In the genomic region with DNA sequence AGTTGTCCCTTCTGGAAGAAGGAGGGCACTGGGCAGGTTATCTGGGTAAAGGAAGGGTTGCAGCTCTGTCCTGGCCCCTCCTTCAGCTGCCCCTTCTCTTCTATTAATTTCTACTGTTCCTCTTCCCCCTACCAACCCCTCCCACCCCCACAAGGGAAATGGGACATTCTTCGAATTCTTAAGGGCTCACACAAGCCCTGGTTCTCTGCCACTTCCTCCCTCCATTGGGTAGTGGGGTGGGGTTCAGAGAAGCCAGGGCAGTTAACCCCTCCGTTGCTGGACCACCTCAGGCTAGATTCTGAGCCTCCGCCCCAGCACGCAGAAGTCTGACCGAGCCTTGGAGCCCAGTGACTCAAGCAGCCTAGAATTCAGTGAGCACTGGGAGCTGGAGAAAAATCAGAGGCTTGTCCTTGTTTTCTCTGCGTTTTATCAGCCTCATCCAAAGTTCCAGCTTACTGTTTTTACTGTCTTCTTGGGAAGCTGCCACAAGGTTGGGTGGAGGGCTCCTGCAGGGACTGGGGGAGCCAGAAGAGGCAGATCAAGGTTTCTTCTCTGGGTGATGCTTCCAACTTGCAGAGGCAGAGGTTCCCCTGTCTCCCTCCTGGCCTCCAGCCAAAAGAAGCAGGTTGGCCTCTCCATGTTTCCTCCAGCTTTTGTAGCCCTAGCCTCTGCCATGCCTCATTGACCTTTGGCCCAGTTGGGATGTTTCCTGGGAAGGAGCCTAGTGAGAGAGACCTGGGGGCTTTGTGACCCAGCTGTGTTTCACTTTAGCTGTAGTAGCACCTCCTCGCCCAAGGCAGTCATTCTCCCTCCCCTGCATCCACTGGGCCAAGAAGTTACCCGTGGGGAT, we compare ENCODE assay signal across 8 cellular contexts. TPM values are rescaled to one million over a fixed set of nuclear protein-coding genes. Genes with fewer than 3 reads are reported as not detected.
DNase-seq lines count a peak whose midpoint lies in the region; ATAC-seq and TF ChIP-seq lines count a peak whose summit lies in the region.

No MANE protein-coding gene starts in this region.

- H3K27ac Mint-ChIP-seq in activated CD8-positive, alpha-beta memory T cell treated with anti-CD3 and anti-CD28 coated beads, Interleukin-2, amount 10 ng/mL, durations not matched to agents 7 days and 5 days = peak overlapping the region; percentile 87
- peak overlapping the region; percentile 80 for H3K27ac Mint-ChIP-seq in activated CD4-positive, alpha-beta memory T cell treated with anti-CD3 and anti-CD28 coated beads for 36 hours

- H3K4me1 Mint-ChIP-seq in activated CD8-positive, alpha-beta memory T cell treated with anti-CD3 and anti-CD28 coated beads, Interleukin-2, amount 10 ng/mL, durations not matched to agents 7 days and 5 days = peaks cover 86% of the 10 kb centered on the region
- peaks cover 86% of the 10 kb centered on the region for H3K4me1 Mint-ChIP-seq in activated CD4-positive, alpha-beta memory T cell treated with anti-CD3 and anti-CD28 coated beads for 36 hours (ENCODE audit: low read depth)

- TF ChIP-seq EP300 in gastroesophageal sphincter (IDR thresholded peaks at IDR 0.05) = no peak

- no peaks in the 10 kb centered on the region for H3K27me3 Mint-ChIP-seq in activated CD8-positive, alpha-beta memory T cell treated with anti-CD3 and anti-CD28 coated beads, Interleukin-2, amount 10 ng/mL, durations not matched to agents 7 days and 5 days
- H3K27me3 Mint-ChIP-seq in activated CD4-positive, alpha-beta memory T cell treated with anti-CD3 and anti-CD28 coated beads for 36 hours = no peaks in the 10 kb centered on the region

- H3K36me3 ChIP-seq in gastroesophageal sphincter = peaks cover 0 to 37% of the 10 kb centered on the region in 2 donors
- peaks cover 0 to 29% of the 10 kb centered on the region in 2 donors for H3K36me3 ChIP-seq in psoas muscle (ENCODE audit: insufficient read depth in 1 of 2, low read depth in 1 of 2)

- H3K27ac ChIP-seq in gastroesophageal sphincter (peak overlapping the region in 3 of 4 donors; percentile 72 to 81 (median 76)), psoas muscle (no peak overlapping the region)

- H3K4me3 ChIP-seq in gastroesophageal sphincter (peak overlapping the region in 1 of 2 donors; percentile 15), psoas muscle (no peak overlapping the region)

- H3K9me3 Mint-ChIP-seq in activated CD8-positive, alpha-beta memory T cell treated with anti-CD3 and anti-CD28 coated beads, Interleukin-2, amount 10 ng/mL, durations not matched to agents 7 days and 5 days (ENCODE audit: low read depth) = no peaks in the 10 kb centered on the region
- H3K9me3 Mint-ChIP-seq in activated CD4-positive, alpha-beta memory T cell treated with anti-CD3 and anti-CD28 coated beads for 36 hours = no peaks in the 10 kb centered on the region

- WGBS in gastroesophageal sphincter (ENCODE audit: low coverage in 1 of 2), 2 donors = 17 to 19% methylated on average over 2 to 8 of the region's 8 CpGs
- WGBS in psoas muscle, 3 donors = 38 to 49% (median 43%) methylated on average over 8 of the region's 8 CpGs

- H3K36me3 Mint-ChIP-seq in activated CD8-positive, alpha-beta memory T cell treated with anti-CD3 and anti-CD28 coated beads, Interleukin-2, amount 10 ng/mL, durations not matched to agents 7 days and 5 days = peaks cover 55% of the 10 kb centered on the region
- H3K36me3 Mint-ChIP-seq in activated CD4-positive, alpha-beta memory T cell treated with anti-CD3 and anti-CD28 coated beads for 36 hours = peaks cover 36% of the 10 kb centered on the region

- H3K4me1 ChIP-seq in gastroesophageal sphincter (peaks cover 6 to 100% (median 84%) of the 10 kb centered on the region in 3 donors), psoas muscle (peaks cover 35% of the 10 kb centered on the region)

- POLR2A ChIA-PET in activated CD4-positive, alpha-beta memory T cell treated with anti-CD3 and anti-CD28 coated beads for 36 hours (lab: Charles Lee) = interaction anchor here (3.2 kb wide), 1 partner anchor 10 kb away, joined by 19 read pairs; the partner anchor contains the start of gene LASP1

- peak overlapping the region; percentile 34 for H3K4me3 Mint-ChIP-seq in activated CD8-positive, alpha-beta memory T cell treated with anti-CD3 and anti-CD28 coated beads, Interleukin-2, amount 10 ng/mL, durations not matched to agents 7 days and 5 days
- H3K4me3 Mint-ChIP-seq in activated CD4-positive, alpha-beta memory T cell treated with anti-CD3 and anti-CD28 coated beads for 36 hours = no peak overlapping the region

- TF ChIP-seq CTCF in gastroesophageal sphincter (IDR thresholded peaks at IDR 0.05) = no peak
- no peak for TF ChIP-seq CTCF in psoas muscle (IDR thresholded peaks at IDR 0.05)

- TF ChIP-seq POLR2A in gastroesophageal sphincter (IDR thresholded peaks at IDR 0.05) = no peak

- DNase-seq in activated CD8-positive, alpha-beta memory T cell treated with anti-CD3 and anti-CD28 coated beads, Interleukin-2, amount 10 ng/mL, durations not matched to agents 7 days and 5 days = no peak
- no peak for DNase-seq in activated CD8-positive, alpha-beta memory T cell treated with anti-CD3 and anti-CD28 coated beads, Interleukin-2, amount 50 U/mL, for 4 hours
- no peak for DNase-seq in activated CD4-positive, alpha-beta memory T cell treated with anti-CD3 and anti-CD28 coated beads for 36 hours
- DNase-seq in psoas muscle (peak in 1 of 2 donors; percentile 53), OCI-M1 (lab: John Stamatoyannopoulos, UW) (no peak)
- DNase-seq in activated CD4-positive, alpha-beta T cell treated with anti-CD3 and anti-CD28 coated beads, Interleukin-2, amount 50 U/mL, for 48 hours = no peak

- H3K9me3 ChIP-seq in gastroesophageal sphincter (no peaks in the 10 kb centered on the region), psoas muscle (no peaks in the 10 kb centered on the region)

- intact Hi-C loops in activated CD4-positive, alpha-beta memory T cell treated with anti-CD3 and anti-CD28 coated beads for 36 hours (cut with micrococcal nuclease) = no loop called here
- intact Hi-C loops in psoas muscle (cut with DNase I) = no loop called here

- CTCF ChIA-PET in activated CD8-positive, alpha-beta memory T cell treated with anti-CD3 and anti-CD28 coated beads, Interleukin-2, amount 10 ng/mL, durations not matched to agents 7 days and 5 days (lab: Charles Lee) = interaction anchor here (0.9 to 4.6 kb wide), 4 partner anchors 11 to 294 kb away, joined by 4 to 18 read pairs (median 8); partner anchors contain the start of gene LASP1
- CTCF ChIA-PET in activated CD4-positive, alpha-beta memory T cell treated with anti-CD3 and anti-CD28 coated beads for 36 hours (lab: Charles Lee) = interaction anchor here (1.1 to 3.4 kb wide), 5 partner anchors 9 to 285 kb away, joined by 3 to 24 read pairs (median 5); partner anchors contain the start of genes LASP1 and RPL23

- H3K27me3 ChIP-seq in gastroesophageal sphincter (no peaks in the 10 kb centered on the region), psoas muscle (ENCODE audit: insufficient read depth in 3 of 3, low read length in 2 of 3) (no peaks in the 10 kb centered on the region)

- no peak for ATAC-seq in activated CD8-positive, alpha-beta memory T cell treated with anti-CD3 and anti-CD28 coated beads, Interleukin-2, amount 10 ng/mL, durations not matched to agents 7 days and 5 days
- ATAC-seq in gastroesophageal sphincter = peak; percentile 66
- ATAC-seq in psoas muscle = peak in 3 of 4 donors; percentile 39 to 53 (median 51)
- no peak for ATAC-seq in GM21529 (IDR thresholded peaks at IDR 0.05; ENCODE audit: unreplicated experiment)

RNA-seq across cellular contexts. Expression of gene LASP1, which starts 10.2 kb away (rescaled TPM):
- 100 to 1,000 TPM; 208 to 239 TPM for total RNA-seq in activated CD8-positive, alpha-beta memory T cell treated with anti-CD3 and anti-CD28 coated beads, Interleukin-2, amount 10 ng/mL, durations not matched to agents 7 days and 5 days
- total RNA-seq in activated CD4-positive, alpha-beta memory T cell treated with anti-CD3 and anti-CD28 coated beads for 36 hours = 100 to 1,000 TPM; 134 to 139 TPM
- total RNA-seq in gastroesophageal sphincter = 10 to 100 TPM; 33.5 to 88.9 (median 73.6) TPM
- total RNA-seq in psoas muscle = 10 to 100 TPM; 14.6 to 20.1 (median 17.2) TPM
- polyA plus RNA-seq in psoas muscle = 10 to 100 TPM in 2 of 3 donors, 1 to 10 TPM in 1; 8.6 to 14.0 (median 10.9) TPM

RNA-seq across cellular contexts. Expression of gene RPL23, which starts 26.6 kb away (rescaled TPM):
- 1,000 to 10,000 TPM in 1 of 2 experiments, 100 to 1,000 TPM in 1; 831 to 1,130 TPM for total RNA-seq in activated CD8-positive, alpha-beta memory T cell treated with anti-CD3 and anti-CD28 coated beads, Interleukin-2, amount 10 ng/mL, durations not matched to agents 7 days and 5 days
- 1,000 to 10,000 TPM; 1,774 to 1,791 TPM for total RNA-seq in activated CD4-positive, alpha-beta memory T cell treated with anti-CD3 and anti-CD28 coated beads for 36 hours
- total RNA-seq in gastroesophageal sphincter = 1,000 to 10,000 TPM in 3 of 4 donors, 100 to 1,000 TPM in 1; 755 to 2,040 (median 1,511) TPM
- total RNA-seq in psoas muscle = 1,000 to 10,000 TPM in 1 of 4 donors, 100 to 1,000 TPM in 3; 816 to 1,006 (median 921) TPM
- 1,000 to 10,000 TPM; 1,675 to 2,332 (median 1,765) TPM for polyA plus RNA-seq in psoas muscle

RNA-seq across cellular contexts. Expression of gene CWC25, which starts 55.0 kb away (rescaled TPM):
- total RNA-seq in activated CD8-positive, alpha-beta memory T cell treated with anti-CD3 and anti-CD28 coated beads, Interleukin-2, amount 10 ng/mL, durations not matched to agents 7 days and 5 days = 10 to 100 TPM; 28.7 to 33.0 TPM
- 10 to 100 TPM; 21.1 to 21.5 TPM for total RNA-seq in activated CD4-positive, alpha-beta memory T cell treated with anti-CD3 and anti-CD28 coated beads for 36 hours
- total RNA-seq in gastroesophageal sphincter (10 to 100 TPM; 13.6 to 35.0 (median 23.3) TPM), psoas muscle (10 to 100 TPM in 3 of 4 donors, 1 to 10 TPM in 1; 9.7 to 21.3 (median 15.3) TPM)
- polyA plus RNA-seq in psoas muscle = 10 to 100 TPM; 13.5 to 22.0 (median 15.0) TPM

Comparison
In these comparisons a context has a peak if more than half of its experiments do, and no peak if none do; other contexts are left out.
1. ATAC-seq: peak in gastroesophageal sphincter (single experiment) and psoas muscle (3 of 4); none in activated CD8-positive, alpha-beta memory T cell treated with anti-CD3 and anti-CD28 coated beads, Interleukin-2, amount 10 ng/mL, durations not matched to agents 7 days and 5 days (single experiment) and GM21529 (single experiment).